In genomic region chr17:82647593-82648164, GRCh38 we compare ENCODE assay signal across 1 cellular context.
TF ChIP-seq lines count a peak whose summit lies in the region.

No MANE protein-coding gene starts in this region.

TF ChIP-seq in neural cell, 6 proteins besides CTCF, POLR2A, EP300 and RAD21 (continued from another document):
- TF ChIP-seq EZH2 (IDR thresholded peaks at IDR 0.05; ENCODE audit: borderline replicate concordance, insufficient read depth, low read length, poor library complexity, severe bottlenecking), result no peak
